In genomic region chr2:235010117-235010729, GRCh38 we compare ENCODE assay signal across 17 cellular contexts. TPM values are rescaled to one million over a fixed set of nuclear protein-coding genes. Genes with fewer than 3 reads are reported as not detected.
DNase-seq lines count a peak whose midpoint lies in the region; ATAC-seq and TF ChIP-seq lines count a peak whose summit lies in the region.
"Had no signal": no experiment of that assay in that cellular context is flagged by ENCODE, and none has a peak within 500 bp of the region (broad histone marks: within the 10 kb centered on the region; RNA-seq: fewer than 3 reads in every experiment).

No MANE protein-coding gene starts in this region.

- H2AFZ ChIP-seq in PC-9 (no peak overlapping the region), hepatocyte (no peak overlapping the region), osteoblast (ENCODE audit: low read length) (no peak overlapping the region), OCI-LY7 (ENCODE audit: low read length) (no peak overlapping the region)

- H3K4me2 ChIP-seq in PC-9 (peak overlapping the region; percentile 73; the same call in 1 of the 2 replicates), hepatocyte (no peak overlapping the region), osteoblast (ENCODE audit: insufficient read depth, low read length) (no peak overlapping the region), OCI-LY7 (ENCODE audit: low read length) (no peak overlapping the region)

- H3F3A ChIP-seq in PC-9 (ENCODE audit: insufficient read depth, low read depth): peaks cover 49% of the 10 kb centered on the region

- no peak overlapping the region for H3K4me3 Mint-ChIP-seq in type B pancreatic cell
- H3K4me3 Mint-ChIP-seq: B cell; CD4-positive, alpha-beta T cell had no signal

- H3K4me3 ChIP-seq in PC-9 (no peak overlapping the region), hepatocyte (no peak overlapping the region), osteoblast (ENCODE audit: insufficient read depth, low read length) (no peak overlapping the region), OCI-LY7 (ENCODE audit: low read depth, low read length, poor library complexity, severe bottlenecking) (no peak overlapping the region)
- H3K4me3 ChIP-seq: Peyer's patch had no signal

- no peaks in the 10 kb centered on the region for H3K27me3 ChIP-seq in PC-9 (ENCODE audit: insufficient read depth, low read depth)
- H3K27me3 ChIP-seq in hepatocyte: no peaks in the 10 kb centered on the region
- no peaks in the 10 kb centered on the region for H3K27me3 ChIP-seq in osteoblast (ENCODE audit: insufficient read depth, low read length)
- H3K27me3 ChIP-seq: Peyer's patch had no signal

- H3K4me1 Mint-ChIP-seq in type B pancreatic cell (ENCODE audit: unreplicated experiment): peaks cover 44% of the 10 kb centered on the region
- H3K4me1 Mint-ChIP-seq: B cell had no signal

- H3K36me3 ChIP-seq in PC-9 (ENCODE audit: low read depth) (peaks cover 15% of the 10 kb centered on the region), hepatocyte (replicated peaks; ENCODE audit: insufficient read depth, low read depth) (no peaks in the 10 kb centered on the region), osteoblast (ENCODE audit: insufficient read depth, low read length) (peaks cover 10% of the 10 kb centered on the region), OCI-LY7 (ENCODE audit: insufficient read depth, low read length) (no peaks in the 10 kb centered on the region)
- H3K36me3 ChIP-seq: Peyer's patch had no signal

- POLR2A ChIA-PET in PC-9 (lab: Charles Lee; ENCODE audit: unreplicated experiment) (no interaction called here), OCI-LY7 (lab: Charles Lee) (no interaction called here)

- H3K9me2 ChIP-seq in PC-9 (ENCODE audit: insufficient read depth) (no peaks in the 10 kb centered on the region), hepatocyte (replicated peaks; ENCODE audit: insufficient read depth) (no peaks in the 10 kb centered on the region), OCI-LY7 (ENCODE audit: insufficient read depth, low read length) (no peaks in the 10 kb centered on the region)

- peak overlapping the region; percentile 88 for H3K27ac Mint-ChIP-seq in type B pancreatic cell
- H3K27ac Mint-ChIP-seq: B cell; CD4-positive, alpha-beta T cell had no signal

- peaks cover 8% of the 10 kb centered on the region for H3K9me3 Mint-ChIP-seq in type B pancreatic cell
- H3K9me3 Mint-ChIP-seq: CD4-positive, alpha-beta T cell had no signal

- peaks cover 33% of the 10 kb centered on the region for H3K36me3 Mint-ChIP-seq in type B pancreatic cell

- intact Hi-C loops in PC-9 (cut with micrococcal nuclease; ENCODE audit: unreplicated experiment) (no loop called here), OCI-LY7 (cut with micrococcal nuclease; ENCODE audit: unreplicated experiment) (no loop called here)

- BruUV-seq in PC-9 (replicated peaks; lab: Mats Ljungman, UMichigan) (no TSS peak), OCI-LY7 (replicated peaks; lab: Mats Ljungman, UMichigan) (no TSS peak)

- H3K27me3 Mint-ChIP-seq in type B pancreatic cell: no peaks in the 10 kb centered on the region
- H3K27me3 Mint-ChIP-seq: CD4-positive, alpha-beta T cell had no signal

- peak overlapping the region; percentile 89; the same call in 1 of the 2 replicates for H3K27ac ChIP-seq in PC-9
- H3K27ac ChIP-seq in hepatocyte: peak overlapping the region; percentile 89
- peak overlapping the region; percentile 7 for H3K27ac ChIP-seq in osteoblast (ENCODE audit: low read depth, low read length)
- no peak overlapping the region for H3K27ac ChIP-seq in OCI-LY7 (ENCODE audit: low read depth, low read length, poor library complexity, severe bottlenecking)

- TF ChIP-seq CTCF in PC-9 (conservative IDR thresholded peaks at IDR 0.05) (no peak), hepatocyte (IDR thresholded peaks at IDR 0.05; ENCODE audit: poor library complexity) (no peak), osteoblast (IDR thresholded peaks at IDR 0.05; ENCODE audit: extremely low read depth, low read depth, low read length) (no peak), type B pancreatic cell (conservative IDR thresholded peaks at IDR 0.05) (no peak), OCI-LY7 (conservative IDR thresholded peaks at IDR 0.05; ENCODE audit: low read length) (no peak)

- CTCF ChIA-PET in PC-9 (lab: Charles Lee): no interaction called here
- CTCF ChIA-PET in OCI-LY7 (lab: Charles Lee; ENCODE audit: unreplicated experiment): no interaction called here

- WGBS in hepatocyte (ENCODE audit: low lambda C conversion rate, missing lambda C conversion rate): 96% methylated on average over 6 of the region's 6 CpGs

- no peaks in the 10 kb centered on the region; the same call in 1 of the 2 replicates for H3K9me3 ChIP-seq in PC-9 (ENCODE audit: insufficient read depth, low read depth)
- H3K9me3 ChIP-seq in hepatocyte (ENCODE audit: low read depth): no peaks in the 10 kb centered on the region
- H3K9me3 ChIP-seq in osteoblast (ENCODE audit: low read depth, low read length): no peaks in the 10 kb centered on the region
- H3K9me3 ChIP-seq in OCI-LY7 (ENCODE audit: low read length): no peaks in the 10 kb centered on the region

- no peak for DNase-seq in PC-9
- no peak for DNase-seq in hepatocyte (ENCODE audit: low spot score)
- DNase-seq in osteoblast (ENCODE audit: insufficient read length, low spot score, missing footprints): no peak
- DNase-seq in type B pancreatic cell (ENCODE audit: extremely low spot score, unreplicated experiment): no peak
- no peak for DNase-seq in NCI-H2107 treated with DMSO at 0.1 percent for 48 hours (lab: John Stamatoyannopoulos, UW; ENCODE audit: unreplicated experiment)
- no peak for DNase-seq in OCI-LY7 (ENCODE audit: low spot score)
- DNase-seq: CD4-positive, alpha-beta T cell; DMS79 treated with DMSO at 0.1 percent for 48 hours; KG1; NCI-H1417 treated with DMSO at 0.1 percent for 48 hours; NCI-H2029; NCI-H510A; NCI-H774; Peyer's patch; SHP77 had no signal

- H3K79me2 ChIP-seq in PC-9 (ENCODE audit: low read depth): peaks cover 94% of the 10 kb centered on the region
- peaks cover 88% of the 10 kb centered on the region for H3K79me2 ChIP-seq in hepatocyte
- peaks cover 99% of the 10 kb centered on the region for H3K79me2 ChIP-seq in osteoblast (ENCODE audit: insufficient read depth, low read length)
- H3K79me2 ChIP-seq in OCI-LY7 (ENCODE audit: insufficient read depth, low read depth, low read length): no peaks in the 10 kb centered on the region

- peaks cover 52% of the 10 kb centered on the region for H3K4me1 ChIP-seq in PC-9 (replicated peaks; ENCODE audit: insufficient read depth)
- peaks cover 48% of the 10 kb centered on the region for H3K4me1 ChIP-seq in hepatocyte (ENCODE audit: insufficient read depth)
- H3K4me1 ChIP-seq in osteoblast (ENCODE audit: insufficient read depth, low read length): peaks cover 14% of the 10 kb centered on the region
- H3K4me1 ChIP-seq in OCI-LY7 (ENCODE audit: insufficient read depth, low read length, poor library complexity, severe bottlenecking): no peaks in the 10 kb centered on the region

- no peak for ATAC-seq in HG03469 (IDR thresholded peaks at IDR 0.05; ENCODE audit: unreplicated experiment)

- H4K20me1 ChIP-seq in PC-9 (ENCODE audit: insufficient read depth): peaks cover 5% of the 10 kb centered on the region
- H4K20me1 ChIP-seq in hepatocyte (ENCODE audit: insufficient read depth, poor library complexity, severe bottlenecking): no peaks in the 10 kb centered on the region
- peaks cover 82% of the 10 kb centered on the region for H4K20me1 ChIP-seq in osteoblast (ENCODE audit: insufficient read depth, low read length)
- no peaks in the 10 kb centered on the region for H4K20me1 ChIP-seq in OCI-LY7 (ENCODE audit: insufficient read depth, low read length)

RNA-seq across cellular contexts. Expression of gene SH3BP4, which starts 58.4 kb away (rescaled TPM):
- total RNA-seq in PC-9 (2021) (131 and 135 TPM in 2 replicates), hepatocyte (32.0 and 35.9 TPM in 2 replicates), osteoblast (113 and 121 TPM in 2 replicates), type B pancreatic cell (ENCODE audit: low replicate concordance) (42.6 and 49.5 TPM in 2 replicates), OCI-LY7 (2022) (0.06 TPM in 1 of 2 replicates, not detected in the other)
- polyA plus RNA-seq in hepatocyte: 20.3 and 23.3 TPM in 2 replicates
- total RNA-seq in OCI-LY7 (2014; rRNA removed; shearing (Covaris generic)): not detected in 2 replicates

Comparison
In these comparisons a context has a peak if more than half of its experiments do, and no peak if none do; other contexts are left out.
1. RNA of gene SH3BP4, which starts 58.4 kb away (total RNA-seq): 131 to 135 TPM in PC-9, 113 to 121 TPM in osteoblast, 42.6 to 49.5 TPM in type B pancreatic cell and 32.0 to 35.9 TPM in hepatocyte; 0.06 TPM in OCI-LY7; every median in the first group is over 10 times any median in the second.